Comparison of ENCODE assay signal across 23 cellular contexts in the genomic region with DNA sequence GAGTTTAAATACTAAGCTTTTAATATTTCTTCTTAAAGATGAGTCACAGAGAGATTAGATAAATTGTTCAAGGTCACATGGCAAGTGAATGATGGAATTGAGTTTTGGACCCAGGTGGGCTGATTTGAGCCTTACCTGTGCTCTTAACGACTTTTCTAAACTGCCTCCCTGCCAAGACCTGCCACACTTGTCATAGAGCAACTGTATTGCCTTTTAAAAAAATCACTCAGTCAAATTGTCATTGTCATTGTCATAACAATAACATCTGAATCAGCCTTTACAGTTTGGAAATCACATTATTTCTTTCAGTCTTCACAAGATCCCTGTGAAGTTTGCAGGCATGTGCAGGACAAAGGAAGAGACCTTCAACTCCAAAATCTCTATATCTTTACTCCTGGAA.
"Had no signal": no experiment of that assay in that cellular context is flagged by ENCODE, and none has a peak within 500 bp of the region (broad histone marks: within the 10 kb centered on the region; RNA-seq: fewer than 3 reads in every experiment).

No MANE protein-coding gene starts in this region.

- H3K27me3 Mint-ChIP-seq: dendritic cell treated with granulocyte-macrophage colony-stimulating factor and Interleukin-4, amounts not matched to agents 40 ng/mL and 50 ng/mL, for 4 days; natural killer cell treated with Interleukin-12 subunit alpha and Interleukin-12 subunit beta and Interleukin-15 and Interleukin-18, amount 100 ng/mL, for 72 hours; stimulated activated naive B cell treated with anti-CD40 and anti-IgM and Interleukin-4, amounts not matched to agents 10 μg/mL and 1 μg/mL and 100 μg/mL, for 72 hours; stimulated activated naive CD8-positive, alpha-beta T cell treated with anti-CD3 and anti-CD28 coated beads, Interleukin-15, Interleukin-2, amounts not matched to agents 100 ng/mL and 50 ng/mL, for 24 hours had no signal

- ATAC-seq: left lobe of liver; natural killer cell treated with Interleukin-12 subunit alpha and Interleukin-12 subunit beta and Interleukin-15 and Interleukin-18, amount 100 ng/mL, for 72 hours; psoas muscle; right cardiac atrium; stimulated activated naive B cell treated with anti-CD40 and anti-IgM and Interleukin-4, amounts not matched to agents 10 μg/mL and 1 μg/mL and 100 μg/mL, for 72 hours had no signal

- H3K9me3 Mint-ChIP-seq: dendritic cell treated with granulocyte-macrophage colony-stimulating factor and Interleukin-4, amounts not matched to agents 40 ng/mL and 50 ng/mL, for 4 days; memory B cell; natural killer cell treated with Interleukin-12 subunit alpha and Interleukin-12 subunit beta and Interleukin-15 and Interleukin-18, amount 100 ng/mL, for 72 hours; neural progenitor cell; stimulated activated naive B cell treated with anti-CD40 and anti-IgM and Interleukin-4, amounts not matched to agents 10 μg/mL and 1 μg/mL and 100 μg/mL, for 72 hours; stimulated activated naive CD8-positive, alpha-beta T cell treated with anti-CD3 and anti-CD28 coated beads, Interleukin-15, Interleukin-2, amounts not matched to agents 100 ng/mL and 50 ng/mL, for 24 hours had no signal

- H3K36me3 Mint-ChIP-seq: natural killer cell treated with Interleukin-12 subunit alpha and Interleukin-12 subunit beta and Interleukin-15 and Interleukin-18, amount 100 ng/mL, for 72 hours had no signal

- H3K4me3 ChIP-seq: colonic mucosa, esophagus squamous epithelium, lung, neural progenitor cell, psoas muscle, sigmoid colon, thoracic aorta, tibial nerve, upper lobe of left lung had no signal

- H3K27ac Mint-ChIP-seq: dendritic cell treated with granulocyte-macrophage colony-stimulating factor and Interleukin-4, amounts not matched to agents 40 ng/mL and 50 ng/mL, for 4 days; memory B cell; natural killer cell treated with Interleukin-12 subunit alpha and Interleukin-12 subunit beta and Interleukin-15 and Interleukin-18, amount 100 ng/mL, for 72 hours; neural progenitor cell; stimulated activated naive B cell treated with anti-CD40 and anti-IgM and Interleukin-4, amounts not matched to agents 10 μg/mL and 1 μg/mL and 100 μg/mL, for 72 hours; stimulated activated naive CD8-positive, alpha-beta T cell treated with anti-CD3 and anti-CD28 coated beads, Interleukin-15, Interleukin-2, amounts not matched to agents 100 ng/mL and 50 ng/mL, for 24 hours had no signal

- H3K27me3 ChIP-seq: colonic mucosa, neural progenitor cell, sigmoid colon, tibial nerve, upper lobe of left lung had no signal

- H3K9ac ChIP-seq: neural progenitor cell had no signal

- DNase-seq: colonic mucosa; effector memory CD4-positive, alpha-beta T cell; erythroblast; esophagus squamous epithelium; hypothalamus; psoas muscle; right cardiac atrium; sigmoid colon; stimulated activated CD4-positive, alpha-beta T cell treated with anti-CD3 and anti-CD28 coated beads, Interleukin-2, amount 100 ng/mL, for 24 hours; stimulated activated CD4-positive, alpha-beta T cell treated with anti-CD3 and anti-CD28 coated beads, Interleukin-4, amount 100 ng/mL, for 24 hours; stimulated activated naive B cell treated with anti-CD40 and anti-IgM and Interleukin-4, amounts not matched to agents 10 μg/mL and 1 μg/mL and 100 μg/mL, for 72 hours had no signal

- FAIRE-seq: frontal cortex, urothelium cell line had no signal

- H3K4me1 Mint-ChIP-seq: memory B cell had no signal

- H3K4me3 Mint-ChIP-seq: dendritic cell treated with granulocyte-macrophage colony-stimulating factor and Interleukin-4, amounts not matched to agents 40 ng/mL and 50 ng/mL, for 4 days; memory B cell; natural killer cell treated with Interleukin-12 subunit alpha and Interleukin-12 subunit beta and Interleukin-15 and Interleukin-18, amount 100 ng/mL, for 72 hours; neural progenitor cell; stimulated activated naive B cell treated with anti-CD40 and anti-IgM and Interleukin-4, amounts not matched to agents 10 μg/mL and 1 μg/mL and 100 μg/mL, for 72 hours; stimulated activated naive CD8-positive, alpha-beta T cell treated with anti-CD3 and anti-CD28 coated beads, Interleukin-15, Interleukin-2, amounts not matched to agents 100 ng/mL and 50 ng/mL, for 24 hours had no signal

- H3K4me2 ChIP-seq: neural progenitor cell had no signal

- H3K27ac ChIP-seq: colonic mucosa, esophagus squamous epithelium, neural progenitor cell, psoas muscle, sigmoid colon, thoracic aorta, tibial nerve, upper lobe of left lung had no signal

- H3K4me1 ChIP-seq: colonic mucosa, psoas muscle, sigmoid colon, tibial nerve, upper lobe of left lung had no signal

- H3K36me3 ChIP-seq: colonic mucosa, esophagus squamous epithelium, neural progenitor cell, sigmoid colon, thoracic aorta, tibial nerve, upper lobe of left lung had no signal

- H3K9me3 ChIP-seq: colonic mucosa, esophagus squamous epithelium, psoas muscle, sigmoid colon, thoracic aorta, tibial nerve, upper lobe of left lung had no signal

- H2AFZ ChIP-seq: neural progenitor cell had no signal
